In the genomic region with DNA sequence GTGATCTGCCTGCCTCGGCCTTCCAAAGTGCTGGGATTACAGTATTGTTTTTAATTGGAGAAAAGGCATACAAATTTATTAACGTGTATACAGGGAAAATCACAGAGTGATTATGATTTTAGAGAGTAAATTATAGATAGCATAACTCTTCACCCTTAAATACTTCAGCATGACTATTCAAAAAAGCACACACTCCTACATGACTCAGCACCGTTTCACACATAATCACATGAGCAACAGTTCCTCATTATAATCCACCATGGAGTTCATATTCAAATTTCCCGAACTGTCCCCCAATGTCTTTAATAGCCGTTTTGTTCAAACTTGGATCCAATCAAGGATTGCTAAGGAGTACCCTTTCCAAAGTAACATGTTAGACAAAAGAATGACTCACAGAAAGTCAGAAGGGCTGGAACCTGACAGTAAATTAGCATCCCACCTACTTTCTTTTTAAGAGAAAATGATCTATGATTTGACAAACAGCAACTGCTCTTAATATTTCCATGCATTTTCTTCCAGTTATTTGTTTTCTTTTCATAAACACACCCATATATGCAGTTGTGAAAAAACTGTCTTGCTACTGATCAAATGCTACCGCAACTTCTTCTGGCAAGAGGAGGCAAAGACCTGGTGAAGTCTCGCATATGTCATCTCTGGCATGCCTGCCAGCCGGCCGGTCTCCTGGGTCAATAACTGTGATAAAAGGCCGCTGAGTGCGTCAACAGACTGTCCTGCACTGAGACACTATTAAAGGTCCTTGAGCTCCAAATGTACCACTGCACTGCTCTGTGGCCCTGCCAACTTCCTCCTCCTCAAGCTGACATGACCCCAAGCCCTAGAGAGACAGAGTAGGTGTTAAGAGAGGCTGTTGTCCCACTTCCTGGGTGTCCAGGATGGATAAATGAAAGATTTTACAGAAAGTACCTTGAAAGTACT, we compare ENCODE assay signal across 8 cellular contexts. TPM values are rescaled to one million over a fixed set of nuclear protein-coding genes. Genes with fewer than 3 reads are reported as not detected.
DNase-seq lines count a peak whose midpoint lies in the region; ATAC-seq, FAIRE-seq and TF ChIP-seq lines count a peak whose summit lies in the region.

No MANE protein-coding gene starts in this region.

- intact Hi-C loops in heart right ventricle (cut with DNase I), result loop anchor here in 1 of 10 donors (2.0 to 5.0 kb wide), 2 partner anchors 36 to 89 kb away; no protein-coding TSS in a partner anchor
- intact Hi-C loops in spleen (cut with DNase I; ENCODE audit: low total_unique reads), result no loop called here
- intact Hi-C loops in kidney (cut with DNase I), result no loop called here

- H3K9ac ChIP-seq in kidney (ENCODE audit: low read length in 2 of 2), result no peak overlapping the region

- peak; percentile 40 for ATAC-seq in activated CD8-positive, alpha-beta T cell treated with anti-CD3 and anti-CD28 coated beads, Interleukin-2, amount 10 ng/mL, durations not matched to agents 7 days and 5 days
- ATAC-seq in heart right ventricle (peak; percentile 32 to 93 (median 78)), HG03442 (IDR thresholded peaks at IDR 0.05; ENCODE audit: unreplicated experiment) (no peak)

- no peaks in the 10 kb centered on the region for H3K36me3 ChIP-seq in CD8-positive, alpha-beta memory T cell (ENCODE audit: insufficient read depth, low read length)
- H3K36me3 ChIP-seq in heart right ventricle (no peaks in the 10 kb centered on the region), spleen (peaks cover 0 to 4% (median 0%) of the 10 kb centered on the region in 6 donors), kidney (ENCODE audit: control insufficient read depth in 1 of 2, insufficient read depth in 2 of 2, low read length in 2 of 2) (no peaks in the 10 kb centered on the region)

- peaks cover 77 to 99% (median 95%) of the 10 kb centered on the region in 3 donors for H3K4me1 Mint-ChIP-seq in CD8-positive, alpha-beta memory T cell
- peaks cover 55 to 80% (median 66%) of the 10 kb centered on the region in 3 donors for H3K4me1 Mint-ChIP-seq in IgD-negative memory B cell
- H3K4me1 Mint-ChIP-seq in activated CD8-positive, alpha-beta T cell treated with anti-CD3 and anti-CD28 coated beads, Interleukin-2, amount 10 ng/mL, durations not matched to agents 7 days and 5 days (ENCODE audit: low read depth), result peaks cover 76% of the 10 kb centered on the region

- no peaks in the 10 kb centered on the region for H3K9me3 ChIP-seq in CD8-positive, alpha-beta memory T cell (ENCODE audit: low read length)
- H3K9me3 ChIP-seq in heart right ventricle (no peaks in the 10 kb centered on the region), spleen (no peaks in the 10 kb centered on the region), kidney (ENCODE audit: control insufficient read depth in 1 of 2, low read length in 2 of 2) (no peaks in the 10 kb centered on the region)

- H3K9me3 Mint-ChIP-seq in CD8-positive, alpha-beta memory T cell, result no peaks in the 10 kb centered on the region
- H3K9me3 Mint-ChIP-seq in IgD-negative memory B cell, result no peaks in the 10 kb centered on the region
- H3K9me3 Mint-ChIP-seq in activated CD8-positive, alpha-beta T cell treated with anti-CD3 and anti-CD28 coated beads, Interleukin-2, amount 10 ng/mL, durations not matched to agents 7 days and 5 days (ENCODE audit: insufficient read depth), result no peaks in the 10 kb centered on the region

- DNase-seq in CD8-positive, alpha-beta memory T cell, result peak in 1 of 5 donors; percentile 17
- DNase-seq in activated CD8-positive, alpha-beta T cell treated with anti-CD3 and anti-CD28 coated beads, Interleukin-2, amount 10 ng/mL, durations not matched to agents 7 days and 5 days, result no peak
- DNase-seq in heart right ventricle (peak; percentile 57 to 76), spleen (no peak), RPMI8226 (no peak), kidney (no peak)

- FAIRE-seq in kidney (lab: Jason Lieb, UNC), result no peak

- CTCF ChIA-PET in CD8-positive, alpha-beta memory T cell (lab: Charles Lee), result interaction anchor here (0.8 to 1.2 kb wide), 4 partner anchors 9 to 119 kb away, joined by 3 to 4 read pairs (median 3); no protein-coding TSS in a partner anchor
- CTCF ChIA-PET in activated CD8-positive, alpha-beta T cell treated with anti-CD3 and anti-CD28 coated beads, Interleukin-2, amount 10 ng/mL, durations not matched to agents 7 days and 5 days (lab: Charles Lee), result interaction anchor here (1.0 to 4.9 kb wide), 8 partner anchors 16 to 91 kb away, joined by 3 to 29 read pairs (median 10); a partner anchor contains a TSS

- POLR2A ChIA-PET in CD8-positive, alpha-beta memory T cell (lab: Charles Lee), result interaction anchor here (1.1 to 3.7 kb wide), 5 partner anchors 20 to 61 kb away, joined by 3 to 12 read pairs (median 3); no protein-coding TSS in a partner anchor
- POLR2A ChIA-PET in activated CD8-positive, alpha-beta T cell treated with anti-CD3 and anti-CD28 coated beads, Interleukin-2, amount 10 ng/mL, durations not matched to agents 7 days and 5 days (lab: Charles Lee), result interaction anchor here (1.2 to 3.7 kb wide), 4 partner anchors 20 to 39 kb away, joined by 3 to 25 read pairs (median 11); no protein-coding TSS in a partner anchor

- no peaks in the 10 kb centered on the region for H3K27me3 Mint-ChIP-seq in CD8-positive, alpha-beta memory T cell
- no peaks in the 10 kb centered on the region for H3K27me3 Mint-ChIP-seq in IgD-negative memory B cell
- no peaks in the 10 kb centered on the region for H3K27me3 Mint-ChIP-seq in activated CD8-positive, alpha-beta T cell treated with anti-CD3 and anti-CD28 coated beads, Interleukin-2, amount 10 ng/mL, durations not matched to agents 7 days and 5 days (ENCODE audit: low read depth)

- TF ChIP-seq CTCF in heart right ventricle (IDR thresholded peaks at IDR 0.05), result no peak
- TF ChIP-seq CTCF in spleen (IDR thresholded peaks at IDR 0.05 in 8 of 11, conservative IDR thresholded peaks at IDR 0.05 in 3 of 11), result no peak
- no peak for TF ChIP-seq CTCF in kidney (IDR thresholded peaks at IDR 0.05; ENCODE audit: borderline replicate concordance, extremely low read depth, insufficient read depth)

- TF ChIP-seq POLR2A in spleen (IDR thresholded peaks at IDR 0.05), result no peak

- H3K4me3 ChIP-seq in CD8-positive, alpha-beta memory T cell (ENCODE audit: low read length), result no peak overlapping the region
- peak overlapping the region in 9 of 10 donors; percentile 18 to 54 (median 49) for H3K4me3 ChIP-seq in heart right ventricle
- H3K4me3 ChIP-seq in spleen, result peak overlapping the region in 1 of 8 donors; percentile 12
- H3K4me3 ChIP-seq in kidney (ENCODE audit: low read length in 2 of 2), result peak overlapping the region in 1 of 2 donors; percentile 18

- no peaks in the 10 kb centered on the region for H3K27me3 ChIP-seq in CD8-positive, alpha-beta memory T cell (ENCODE audit: insufficient read depth, low read length, poor library complexity, severe bottlenecking)
- H3K27me3 ChIP-seq in heart right ventricle (no peaks in the 10 kb centered on the region), spleen (replicated peaks in 1 of 7) (no peaks in the 10 kb centered on the region)

- peaks cover 0 to 26% (median 5%) of the 10 kb centered on the region in 3 donors for H3K36me3 Mint-ChIP-seq in CD8-positive, alpha-beta memory T cell
- peaks cover 3% of the 10 kb centered on the region for H3K36me3 Mint-ChIP-seq in IgD-negative memory B cell
- peaks cover 27% of the 10 kb centered on the region for H3K36me3 Mint-ChIP-seq in activated CD8-positive, alpha-beta T cell treated with anti-CD3 and anti-CD28 coated beads, Interleukin-2, amount 10 ng/mL, durations not matched to agents 7 days and 5 days (ENCODE audit: low read depth)

- peak overlapping the region; percentile 1 to 78 (median 51) for H3K4me3 Mint-ChIP-seq in CD8-positive, alpha-beta memory T cell
- H3K4me3 Mint-ChIP-seq in IgD-negative memory B cell, result peak overlapping the region; percentile 10 to 87 (median 63)
- H3K4me3 Mint-ChIP-seq in activated CD8-positive, alpha-beta T cell treated with anti-CD3 and anti-CD28 coated beads, Interleukin-2, amount 10 ng/mL, durations not matched to agents 7 days and 5 days, result no peak overlapping the region

- H3K27ac ChIP-seq in CD8-positive, alpha-beta memory T cell (ENCODE audit: low read depth, low read length), result no peak overlapping the region
- H3K27ac ChIP-seq in heart right ventricle (peak overlapping the region; percentile 56 to 91 (median 84)), spleen (peak overlapping the region in 7 of 8 donors; percentile 33 to 80 (median 76)), kidney (ENCODE audit: low read depth in 2 of 2, low read length in 2 of 2) (peak overlapping the region in 1 of 2 donors; percentile 51)

- peaks cover 79% of the 10 kb centered on the region for H3K4me1 ChIP-seq in CD8-positive, alpha-beta memory T cell (ENCODE audit: insufficient read depth, low read length)
- H3K4me1 ChIP-seq in heart right ventricle (peaks cover 8 to 99% (median 73%) of the 10 kb centered on the region in 9 donors), spleen (peaks cover 44 to 100% (median 92%) of the 10 kb centered on the region in 6 donors), kidney (ENCODE audit: control insufficient read depth in 1 of 2, insufficient read depth in 1 of 2, low read depth in 1 of 2, low read length in 2 of 2) (peaks cover 31 to 51% of the 10 kb centered on the region in 2 donors)

- WGBS in heart right ventricle, 2 donors, result 26 to 31% methylated on average over 11 of the region's 11 CpGs
- 37 to 58% (median 48%) methylated on average over 11 of the region's 11 CpGs for WGBS in spleen, 5 donors

- H3K27ac Mint-ChIP-seq in CD8-positive, alpha-beta memory T cell, result peak overlapping the region; percentile 84 to 97 (median 90)
- H3K27ac Mint-ChIP-seq in IgD-negative memory B cell, result peak overlapping the region; percentile 58 to 96 (median 84)
- peak overlapping the region; percentile 57 for H3K27ac Mint-ChIP-seq in activated CD8-positive, alpha-beta T cell treated with anti-CD3 and anti-CD28 coated beads, Interleukin-2, amount 10 ng/mL, durations not matched to agents 7 days and 5 days

RNA-seq across cellular contexts. Expression of a gene that starts 31.9 kb away (rescaled TPM):
- 100 to 1,000 TPM; 145 to 148 TPM for total RNA-seq in CD8-positive, alpha-beta memory T cell
- 20.1 TPM for polyA plus RNA-seq in CD8-positive, alpha-beta memory T cell
- polyA plus RNA-seq in IgD-negative memory B cell (40.8 TPM), heart right ventricle (10 to 100 TPM; 39.6 to 39.9 TPM), spleen (10 to 100 TPM; 16.9 to 47.8 (median 19.9) TPM), kidney (ENCODE audit: insufficient read depth, low read depth, low replicate concordance) (15.5 TPM)
- 100 to 1,000 TPM; 128 TPM for total RNA-seq in activated CD8-positive, alpha-beta T cell treated with anti-CD3 and anti-CD28 coated beads, Interleukin-2, amount 10 ng/mL, durations not matched to agents 7 days and 5 days
- total RNA-seq in heart right ventricle (100 to 1,000 TPM in 7 of 10 donors, 10 to 100 TPM in 3; 84.0 to 135 (median 120) TPM), spleen (100 to 1,000 TPM in 6 of 7 donors, 10 to 100 TPM in 1; 88.1 to 137 (median 118) TPM), kidney (79.7 TPM)

Comparison
In these comparisons a context has a peak if more than half of its experiments do, and no peak if none do; other contexts are left out.
1. DNase-seq: peak in heart right ventricle (2 of 2); none in activated CD8-positive, alpha-beta T cell treated with anti-CD3 and anti-CD28 coated beads, Interleukin-2, amount 10 ng/mL, durations not matched to agents 7 days and 5 days (single experiment), spleen (single experiment), RPMI8226 (single experiment) and kidney (single experiment).
2. Peak in every context shown above with its lines, with median percentiles within 50 percentile points of each other: H3K27ac Mint-ChIP-seq.